In genomic region chr14:30395065-30395464, GRCh38 we compare ENCODE assay signal across 34 cellular contexts.
DNase-seq lines count a peak whose midpoint lies in the region; ATAC-seq, FAIRE-seq and TF ChIP-seq lines count a peak whose summit lies in the region.
"Had no signal": no experiment of that assay in that cellular context is flagged by ENCODE, and none has a peak within 500 bp of the region (broad histone marks: within the 10 kb centered on the region; RNA-seq: fewer than 3 reads in every experiment).

No MANE protein-coding gene starts in this region.

- H3K4me3 ChIP-seq in HepG2 (replicated peaks in 1 of 3; ENCODE audit: insufficient read depth in 1 of 3, low read depth in 2 of 3, low read length in 3 of 3): no peak overlapping the region
- no peak overlapping the region for H3K4me3 ChIP-seq in right lobe of liver
- H3K4me3 ChIP-seq in HEK293 (ENCODE audit: low read depth, low read length): no peak overlapping the region
- H3K4me3 ChIP-seq in SJCRH30: no peak overlapping the region
- H3K4me3 ChIP-seq in astrocyte of the cerebellum (ENCODE audit: low read depth, low read length): no peak overlapping the region
- H3K4me3 ChIP-seq: A549; BLaER1; BLaER1 treated with 17β-estradiol and CSF1 and Interleukin-3, amounts not matched to agents 10 nM and 100 nM had no signal

- H3K79me2 ChIP-seq in HepG2 (ENCODE audit: insufficient read depth, low read length): no peaks in the 10 kb centered on the region

- H3K4me2 ChIP-seq in HepG2 (ENCODE audit: low read depth, low read length): no peak overlapping the region
- H3K4me2 ChIP-seq: A549; BLaER1; BLaER1 treated with 17β-estradiol and CSF1 and Interleukin-3, amounts not matched to agents 10 nM and 100 nM had no signal

- no TSS peak for BruUV-seq in HepG2 (replicated peaks; lab: Mats Ljungman, UMichigan)

- TF ChIP-seq CTCF in HepG2 (CRISPR knock-in tag; IDR thresholded peaks at IDR 0.05): no peak
- TF ChIP-seq CTCF in right lobe of liver (IDR thresholded peaks at IDR 0.05): no peak
- no peak for TF ChIP-seq CTCF in HEK293 (tag by site-specific recombination; IDR thresholded peaks at IDR 0.05)
- TF ChIP-seq CTCF in astrocyte of the cerebellum (IDR thresholded peaks at IDR 0.05; ENCODE audit: low read depth, low read length, missing control alignments): no peak

- H3K27ac ChIP-seq in HepG2 (ENCODE audit: extremely low read length, insufficient read depth, low read length) (no peak overlapping the region), right lobe of liver (no peak overlapping the region), HEK293 (ENCODE audit: extremely low read depth, low read depth, low read length) (no peak overlapping the region), SJCRH30 (peak overlapping the region; percentile 97)
- H3K27ac ChIP-seq: 22Rv1; A549; BLaER1; BLaER1 treated with 17β-estradiol and CSF1 and Interleukin-3, amounts not matched to agents 10 nM and 100 nM; C4-2B had no signal

- no peak for DNase-seq in HepG2 (ENCODE audit: low spot score)
- no peak for DNase-seq in right lobe of liver
- DNase-seq in SJCRH30: peak in 1 of 2 experiments; percentile 89
- DNase-seq in astrocyte of the cerebellum (ENCODE audit: low read depth): peak; percentile 18
- DNase-seq in activated gamma-delta T cell treated with Interleukin-2 at 50 U/mL for 16 hours: no peak
- no peak for DNase-seq in retina
- DNase-seq: 8988T; ACHN; AML-193; BE2C; C1 segment of cervical spinal cord; Caco-2; Calu3; CD4-positive, alpha-beta memory T cell; CD4-positive, alpha-beta T cell; CD4-positive, CD25-positive, alpha-beta regulatory T cell; CD8-positive, alpha-beta memory T cell; CD8-positive, alpha-beta T cell; COR-L47; DMS 273 treated with DMSO at 0.1 percent for 48 hours; DMS153; DMS53; DMS79; DMS79 treated with DMSO at 0.1 percent for 48 hours; DND-41; EL had no signal

- H2AFZ ChIP-seq in HepG2 (ENCODE audit: low read length): no peak overlapping the region

- intact Hi-C loops in HepG2 (cut with micrococcal nuclease; ENCODE audit: unreplicated experiment): no loop called here
- intact Hi-C loops in right lobe of liver (cut with DNase I): no loop called here

- no peak overlapping the region for H3K9ac ChIP-seq in HepG2 (ENCODE audit: insufficient read depth, low read depth, low read length)
- H3K9ac ChIP-seq: BLaER1; BLaER1 treated with 17β-estradiol and CSF1 and Interleukin-3, amounts not matched to agents 10 nM and 100 nM had no signal

- ATAC-seq in HepG2 (no peak), right lobe of liver (no peak), GM18867 (IDR thresholded peaks at IDR 0.05; ENCODE audit: unreplicated experiment) (no peak)
- ATAC-seq: A549; CD8-positive, alpha-beta T cell had no signal

- in situ Hi-C loops in HepG2 (cut with HindIII; ENCODE audit: extremely low pct_ligation_motif_present, low pct_unique_long_range_greater_than_20kb): no loop called here
- in situ Hi-C loops in astrocyte of the cerebellum (cut with HindIII; ENCODE audit: low sequenced_read_pairs): no loop called here

- 0% methylated on average over 1 of the region's 1 CpG for WGBS in HepG2 (ENCODE audit: low lambda C conversion rate)
- 64% methylated on average over 1 of the region's 1 CpG for WGBS in right lobe of liver (ENCODE audit: insufficient coverage, low coverage, low lambda C conversion rate, missing lambda C conversion rate)

- no peaks in the 10 kb centered on the region for H4K20me1 ChIP-seq in HepG2 (ENCODE audit: insufficient read depth, low read length)
- H4K20me1 ChIP-seq: BLaER1; BLaER1 treated with 17β-estradiol and CSF1 and Interleukin-3, amounts not matched to agents 10 nM and 100 nM had no signal

- no peak for TF ChIP-seq RAD21 in HepG2 (CRISPR knock-in tag; IDR thresholded peaks at IDR 0.05)

- CTCF ChIA-PET in HepG2 (lab: Yijun Ruan, JAX; ENCODE audit: low intra/inter-chr PET ratio, low total read pairs): no interaction called here
- CTCF ChIA-PET in HEK293 (lab: Yijun Ruan, JAX): interaction anchor here (0.6 kb wide), 1 partner anchor 70 kb away, joined by 3 read pairs; no protein-coding TSS in a partner anchor

- TF ChIP-seq POLR2A in HepG2 (IDR thresholded peaks at IDR 0.05; ENCODE audit: insufficient read depth in 1 of 2, low read depth in 2 of 2, low read length in 2 of 2): no peak
- TF ChIP-seq POLR2A in right lobe of liver (IDR thresholded peaks at IDR 0.05): no peak

- FAIRE-seq in HepG2 (lab: Jason Lieb, UNC): no peak
- FAIRE-seq: A204.1, A549 had no signal

- H3K27me3 ChIP-seq in HepG2 (ENCODE audit: control insufficient read depth in 1 of 2, insufficient read depth in 2 of 2, low read length in 2 of 2) (no peaks in the 10 kb centered on the region), right lobe of liver (no peaks in the 10 kb centered on the region), SJCRH30 (no peaks in the 10 kb centered on the region)
- H3K27me3 ChIP-seq: BE2C; BLaER1; BLaER1 treated with 17β-estradiol and CSF1 and Interleukin-3, amounts not matched to agents 10 nM and 100 nM had no signal

- POLR2A ChIA-PET in HepG2 (lab: Yijun Ruan, JAX): no interaction called here
- POLR2A ChIA-PET in HEK293 (lab: Yijun Ruan, JAX): no interaction called here

- TF ChIP-seq EP300 in HepG2 (IDR thresholded peaks at IDR 0.05; ENCODE audit: low read depth in 2 of 2, low read length in 2 of 2) (no peak), HepG2 (CRISPR knock-in tag; IDR thresholded peaks at IDR 0.05; ENCODE audit: borderline replicate concordance) (no peak)

- H3K4me1 ChIP-seq in HepG2 (ENCODE audit: insufficient read depth, low read length) (no peaks in the 10 kb centered on the region), right lobe of liver (no peaks in the 10 kb centered on the region), HEK293 (ENCODE audit: control insufficient read depth, insufficient read depth, low read length) (no peaks in the 10 kb centered on the region), SJCRH30 (peaks cover 49% of the 10 kb centered on the region)
- H3K4me1 ChIP-seq: A549; BE2C; BLaER1; BLaER1 treated with 17β-estradiol and CSF1 and Interleukin-3, amounts not matched to agents 10 nM and 100 nM; Caco-2 had no signal

- H3K36me3 ChIP-seq in HepG2 (replicated peaks in 1 of 2; ENCODE audit: control insufficient read depth in 1 of 2, insufficient read depth in 2 of 2, low read length in 2 of 2): no peaks in the 10 kb centered on the region
- H3K36me3 ChIP-seq in right lobe of liver: no peaks in the 10 kb centered on the region
- H3K36me3 ChIP-seq in HEK293 (ENCODE audit: control insufficient read depth in 2 of 2, insufficient read depth in 1 of 2, low read length in 2 of 2): no peaks in the 10 kb centered on the region
- H3K36me3 ChIP-seq in SJCRH30: no peaks in the 10 kb centered on the region
- H3K36me3 ChIP-seq: BE2C; BLaER1; BLaER1 treated with 17β-estradiol and CSF1 and Interleukin-3, amounts not matched to agents 10 nM and 100 nM had no signal

- no peaks in the 10 kb centered on the region for H3K9me3 ChIP-seq in HepG2 (ENCODE audit: low read length)
- no peaks in the 10 kb centered on the region for H3K9me3 ChIP-seq in right lobe of liver
- no peaks in the 10 kb centered on the region for H3K9me3 ChIP-seq in HEK293 (ENCODE audit: control insufficient read depth, insufficient read depth, low read depth, low read length)
- H3K9me3 ChIP-seq in SJCRH30 (replicated peaks): no peaks in the 10 kb centered on the region
- H3K9me3 ChIP-seq: A549; BE2C; BLaER1; BLaER1 treated with 17β-estradiol and CSF1 and Interleukin-3, amounts not matched to agents 10 nM and 100 nM; Caco-2 had no signal

TF ChIP-seq in HepG2, 621 proteins besides CTCF, POLR2A, EP300 and RAD21 (continues in another document):
- TF ChIP-seq JARID2 (CRISPR knock-in tag; IDR thresholded peaks at IDR 0.05; ENCODE audit: insufficient replicate concordance) (no peak), KLF12 (CRISPR knock-in tag; IDR thresholded peaks at IDR 0.05; ENCODE audit: borderline replicate concordance) (no peak), ZNF782 (CRISPR knock-in tag; IDR thresholded peaks at IDR 0.05; ENCODE audit: borderline replicate concordance) (no peak), SKI (IDR thresholded peaks at IDR 0.05; ENCODE audit: partially characterized antibody) (no peak), BORCS8-MEF2B (CRISPR knock-in tag; IDR thresholded peaks at IDR 0.05) (no peak), ZNF766 (CRISPR knock-in tag; IDR thresholded peaks at IDR 0.05; ENCODE audit: borderline replicate concordance) (no peak), GABPB1 (CRISPR knock-in tag; IDR thresholded peaks at IDR 0.05) (no peak), ATF7 (IDR thresholded peaks at IDR 0.05) (peak; percentile 95), ATF7 (CRISPR knock-in tag; IDR thresholded peaks at IDR 0.05) (no peak), ZFX (CRISPR knock-in tag; IDR thresholded peaks at IDR 0.05; ENCODE audit: low read depth) (no peak)

TF ChIP-seq in HEK293, 187 proteins besides CTCF, POLR2A, EP300 and RAD21:
- 0 out of 2 replicates have a peak, but pooled peaks have one; percentile 15 for TF ChIP-seq ATF2 (tag by site-specific recombination; IDR thresholded peaks at IDR 0.05; ENCODE audit: low read depth)
- TF ChIP-seq MEIS1 (CRISPR knock-in tag; IDR thresholded peaks at IDR 0.05; ENCODE audit: borderline replicate concordance): no peak

Comparison
In these comparisons a context has a peak if more than half of its experiments do, and no peak if none do; other contexts are left out.
1. Of the 63 proteins assayed by ChIP-seq in both HepG2 and HEK293: peak only in HepG2: none; only in HEK293: ATF2; in both: none; in neither: 62.